In genomic region chr3:196774845-196775422, GRCh38 we compare ENCODE assay signal across 13 cellular contexts. TPM values are rescaled to one million over a fixed set of nuclear protein-coding genes. Genes with fewer than 3 reads are reported as not detected.
DNase-seq lines count a peak whose midpoint lies in the region; ATAC-seq and TF ChIP-seq lines count a peak whose summit lies in the region.
"Had no signal": no experiment of that assay in that cellular context is flagged by ENCODE, and none has a peak within 500 bp of the region (broad histone marks: within the 10 kb centered on the region; RNA-seq: fewer than 3 reads in every experiment).

No MANE protein-coding gene starts in this region.

- no peaks in the 10 kb centered on the region for H3K9me3 ChIP-seq in breast epithelium
- H3K9me3 ChIP-seq in hepatocyte (ENCODE audit: low read depth) = no peaks in the 10 kb centered on the region
- H3K9me3 ChIP-seq: uterus had no signal

- 98% methylated on average over 6 of the region's 6 CpGs for WGBS in hepatocyte (ENCODE audit: low lambda C conversion rate, missing lambda C conversion rate)

- BruUV-seq in MCF 10A (replicated peaks; lab: Mats Ljungman, UMichigan) = no TSS peak

- H3K9me2 ChIP-seq in hepatocyte (replicated peaks; ENCODE audit: insufficient read depth) = no peaks in the 10 kb centered on the region

- H3K4me3 ChIP-seq in breast epithelium (no peak overlapping the region), hepatocyte (no peak overlapping the region)
- H3K4me3 ChIP-seq: skin epidermis, uterus had no signal

- no peak for TF ChIP-seq POLR2A in breast epithelium (IDR thresholded peaks at IDR 0.05)

- DNase-seq in MCF 10A (ENCODE audit: unreplicated experiment) = no peak
- DNase-seq in breast epithelium (ENCODE audit: low spot score in 2 of 2) = no peak
- no peak for DNase-seq in hepatocyte (ENCODE audit: low spot score)
- no peak for DNase-seq in substantia nigra (lab: John Stamatoyannopoulos, UW)
- no peak for DNase-seq in stimulated activated CD4-positive, alpha-beta T cell treated with anti-CD3 and anti-CD28 coated beads, Interleukin-4, amount 100 ng/mL, for 4 hours
- no peak for DNase-seq in Right ventricle myocardium inferior (ENCODE audit: missing footprints)
- DNase-seq in putamen (ENCODE audit: low spot score) = no peak
- DNase-seq: MM.1S, NCI-H2227 treated with DMSO at 0.1 percent for 48 hours, PC-3, uterus had no signal

- POLR2A ChIA-PET in MCF 10A (lab: Yijun Ruan, JAX) = interaction anchor here (0.7 to 1.7 kb wide), 5 partner anchors 12 to 167 kb away, joined by 3 to 5 read pairs (median 3); partner anchors contain the start of gene NCBP2

- CTCF ChIA-PET in MCF 10A (lab: Yijun Ruan, JAX) = interaction anchor here (0.7 kb wide), 1 partner anchor 7 kb away, joined by 3 read pairs; no protein-coding TSS in a partner anchor

- H3K36me3 ChIP-seq in breast epithelium (no peaks in the 10 kb centered on the region), hepatocyte (replicated peaks; ENCODE audit: insufficient read depth, low read depth) (peaks cover 1% of the 10 kb centered on the region)
- H3K36me3 ChIP-seq: uterus had no signal

- no peak overlapping the region for H3K4me3 Mint-ChIP-seq in MCF 10A (ENCODE audit: unreplicated experiment)

- H3K27ac ChIP-seq in breast epithelium (no peak overlapping the region), angular gyrus (ENCODE audit: low read depth, low read length) (peak overlapping the region; percentile 97), hepatocyte (peak overlapping the region; percentile 44), substantia nigra (ENCODE audit: low read depth, low read length, poor library complexity, severe bottlenecking) (peak overlapping the region; percentile 98)
- H3K27ac ChIP-seq: uterus had no signal

- H4K20me1 ChIP-seq in hepatocyte (ENCODE audit: insufficient read depth, poor library complexity, severe bottlenecking) = peaks cover 10% of the 10 kb centered on the region

- peaks cover 21% of the 10 kb centered on the region for H3K36me3 Mint-ChIP-seq in MCF 10A (ENCODE audit: insufficient read depth, unreplicated experiment)

- peak overlapping the region; percentile 59 for H3K27ac Mint-ChIP-seq in MCF 10A (ENCODE audit: low read depth, unreplicated experiment)

- no peaks in the 10 kb centered on the region for H3K27me3 Mint-ChIP-seq in MCF 10A (ENCODE audit: insufficient read depth, unreplicated experiment)

- no peaks in the 10 kb centered on the region for H3K27me3 ChIP-seq in breast epithelium
- H3K27me3 ChIP-seq in hepatocyte = no peaks in the 10 kb centered on the region
- H3K27me3 ChIP-seq: uterus had no signal

- H3K79me2 ChIP-seq in hepatocyte = peaks cover 100% of the 10 kb centered on the region

- intact Hi-C loops in MCF 10A (cut with micrococcal nuclease) = no loop called here
- intact Hi-C loops in breast epithelium (cut with DNase I; ENCODE audit: low total_unique reads) = no loop called here
- intact Hi-C loops in Right ventricle myocardium inferior (cut with DNase I) = no loop called here

- ATAC-seq in Right ventricle myocardium inferior = no peak
- ATAC-seq: PC-3 had no signal

- TF ChIP-seq CTCF in MCF 10A (IDR thresholded peaks at IDR 0.05; ENCODE audit: unreplicated experiment) (no peak), breast epithelium (IDR thresholded peaks at IDR 0.05) (no peak), hepatocyte (IDR thresholded peaks at IDR 0.05; ENCODE audit: poor library complexity) (no peak)

- no peak overlapping the region for H2AFZ ChIP-seq in hepatocyte

- no peaks in the 10 kb centered on the region for H3K4me1 ChIP-seq in breast epithelium
- peaks cover 16% of the 10 kb centered on the region for H3K4me1 ChIP-seq in hepatocyte (ENCODE audit: insufficient read depth)

- no peaks in the 10 kb centered on the region for H3K9me3 Mint-ChIP-seq in MCF 10A (ENCODE audit: unreplicated experiment)

- peaks cover 29% of the 10 kb centered on the region for H3K4me1 Mint-ChIP-seq in MCF 10A (ENCODE audit: insufficient read depth, unreplicated experiment)

- no peak overlapping the region for H3K4me2 ChIP-seq in hepatocyte

RNA-seq across cellular contexts. Expression of gene PAK2, which starts 35.3 kb away (rescaled TPM):
- total RNA-seq in MCF 10A (2022) = 119 and 126 TPM in 2 replicates
- total RNA-seq in breast epithelium = 10 to 100 TPM; 42.3 to 71.2 (median 50.5) TPM
- total RNA-seq in hepatocyte = 50.9 and 51.5 TPM in 2 replicates
- polyA plus RNA-seq in hepatocyte = 25.6 and 26.5 TPM in 2 replicates
- total RNA-seq in Right ventricle myocardium inferior = 45.4 TPM

Comparison
In these comparisons a context has a peak if more than half of its experiments do, and no peak if none do; other contexts are left out.
1. H3K27ac ChIP-seq: peak in angular gyrus (single experiment), hepatocyte (single experiment) and substantia nigra (single experiment); none in breast epithelium (0 of 2).